19 cellular contexts compared by ENCODE assay signal in the genomic region with DNA sequence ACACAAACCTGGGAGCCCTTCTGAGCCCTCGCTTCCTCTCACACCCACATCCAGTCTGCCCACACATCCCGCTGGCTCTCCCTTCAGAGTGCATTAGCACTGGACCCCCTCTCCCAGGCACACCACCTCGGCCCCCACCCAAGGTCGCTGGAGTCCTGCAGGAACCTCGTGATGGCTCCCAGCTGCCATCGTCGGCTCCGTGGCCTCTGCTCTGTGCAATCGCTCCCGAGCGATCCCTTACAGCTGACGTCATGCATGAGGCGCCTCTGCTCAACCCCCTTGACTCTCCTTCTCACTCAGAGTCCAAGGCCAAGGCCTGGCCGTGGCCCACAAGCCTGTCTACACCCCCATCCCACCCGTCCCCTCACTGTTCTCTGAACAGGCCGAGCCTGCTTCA.
A peak's percentile ranks its signal among the peaks of the same experiment; 100 is the strongest.
DNase-seq lines count a peak whose midpoint lies in the region; ATAC-seq, FAIRE-seq and TF ChIP-seq lines count a peak whose summit lies in the region.
"Had no signal": no experiment of that assay in that cellular context is flagged by ENCODE, and none has a peak within 500 bp of the region (broad histone marks: within the 10 kb centered on the region; RNA-seq: fewer than 3 reads in every experiment).

No MANE protein-coding gene starts in this region.

- no peak overlapping the region for H3K4me3 ChIP-seq in right atrium auricular region
- no peak overlapping the region for H3K4me3 ChIP-seq in IMR-90 (ENCODE audit: insufficient read depth, low read depth, low read length)
- H3K4me3 ChIP-seq in kidney (ENCODE audit: low read length in 2 of 2) = no peak overlapping the region
- H3K4me3 ChIP-seq: GM23338, HAP-1 had no signal

- CTCF ChIA-PET in IMR-90 (lab: Yijun Ruan, JAX) = no interaction called here

- H3K27ac ChIP-seq in right atrium auricular region = no peak overlapping the region
- no peak overlapping the region for H3K27ac ChIP-seq in IMR-90 (ENCODE audit: insufficient read depth, low read length)
- no peak overlapping the region for H3K27ac ChIP-seq in kidney (ENCODE audit: low read depth in 2 of 2, low read length in 2 of 2)
- H3K27ac ChIP-seq: HL-60 had no signal

- ATAC-seq in Right ventricle myocardium superior (ENCODE audit: poor library complexity) (peak; percentile 46), IMR-90 (ENCODE audit: low read depth) (no peak), GM19395 (IDR thresholded peaks at IDR 0.05; ENCODE audit: unreplicated experiment) (no peak)

- WGBS in IMR-90 (ENCODE audit: extremely low coverage in 2 of 2, insufficient read length in 1 of 2), 2 experiments = 13% methylated on average over 13 of the region's 16 CpGs; no CpG with 5 or more reads in 1 of the 2 experiments

- no peak overlapping the region for H2BK15ac ChIP-seq in IMR-90 (ENCODE audit: low read depth, low read length)

- no peak overlapping the region for H3K4ac ChIP-seq in IMR-90 (ENCODE audit: low read depth, low read length)

- no peak overlapping the region for H4K91ac ChIP-seq in IMR-90 (ENCODE audit: insufficient read depth, low read depth, low read length)

- H3K4me1 ChIP-seq in right atrium auricular region (no peaks in the 10 kb centered on the region), IMR-90 (ENCODE audit: control insufficient read depth, insufficient read depth, low read length) (no peaks in the 10 kb centered on the region), kidney (ENCODE audit: control insufficient read depth in 1 of 2, insufficient read depth in 1 of 2, low read depth in 1 of 2, low read length in 2 of 2) (no peaks in the 10 kb centered on the region)
- H3K4me1 ChIP-seq: HAP-1 had no signal

- TF ChIP-seq RAD21 in IMR-90 (IDR thresholded peaks at IDR 0.05; ENCODE audit: low read length) = no peak

- H3K18ac ChIP-seq in IMR-90 (ENCODE audit: low read depth, low read length) = no peak overlapping the region

- no peak overlapping the region for H4K8ac ChIP-seq in IMR-90 (ENCODE audit: low read depth in 2 of 2, low read length in 2 of 2)

- H2BK120ac ChIP-seq in IMR-90 (ENCODE audit: low read depth, low read length) = no peak overlapping the region

- peak overlapping the region; percentile 11 for H2AFZ ChIP-seq in IMR-90 (replicated peaks; ENCODE audit: low read length, poor library complexity)
- H2AFZ ChIP-seq: GM23338 had no signal

- H3K56ac ChIP-seq in IMR-90 (ENCODE audit: extremely low read depth, insufficient read depth, low read length) = no peak overlapping the region

- no TSS peak for BruUV-seq in IMR-90 (replicated peaks; lab: Mats Ljungman, UMichigan)

- dilution Hi-C loops in IMR-90 (cut with HindIII; ENCODE audit: low sequenced_read_pairs, unreplicated experiment) = no loop called here

- H3K36me3 ChIP-seq in right atrium auricular region = no peaks in the 10 kb centered on the region
- H3K36me3 ChIP-seq in IMR-90 (ENCODE audit: control insufficient read depth, insufficient read depth, low read length) = no peaks in the 10 kb centered on the region
- no peaks in the 10 kb centered on the region for H3K36me3 ChIP-seq in kidney (ENCODE audit: control insufficient read depth in 1 of 2, insufficient read depth in 2 of 2, low read length in 2 of 2)
- H3K36me3 ChIP-seq: HAP-1 had no signal

- H3K4me2 ChIP-seq in IMR-90 (ENCODE audit: low read depth, low read length) = no peak overlapping the region
- H3K4me2 ChIP-seq: GM23338 had no signal

- no peak overlapping the region for H3K23ac ChIP-seq in IMR-90 (ENCODE audit: low read depth, low read length)

- POLR2A ChIA-PET in IMR-90 (lab: Charles Lee; ENCODE audit: unreplicated experiment) = no interaction called here

- H2AK5ac ChIP-seq in IMR-90 (ENCODE audit: low read depth, low read length) = no peak overlapping the region

- H3K27me3 ChIP-seq in right atrium auricular region = no peaks in the 10 kb centered on the region
- no peaks in the 10 kb centered on the region; the same call in 1 of the 2 replicates for H3K27me3 ChIP-seq in IMR-90 (ENCODE audit: control insufficient read depth, insufficient read depth, low read length)

- TF ChIP-seq POLR2A in IMR-90 (IDR thresholded peaks at IDR 0.05; ENCODE audit: low read depth, low read length) = no peak

- H2AK9ac ChIP-seq in IMR-90 (replicated peaks; ENCODE audit: low read depth, low read length, poor library complexity) = no peak overlapping the region

- intact Hi-C loops in Right ventricle myocardium superior (cut with DNase I) (no loop called here), IMR-90 (cut with micrococcal nuclease) (no loop called here), kidney (cut with DNase I) (loop anchor here (10.0 kb wide), 1 partner anchor 57 kb away; no protein-coding TSS in a partner anchor)

- in situ Hi-C loops in IMR-90 (cut with MboI; ENCODE audit: low sequenced_read_pairs) = no loop called here

- no peak overlapping the region for H2BK5ac ChIP-seq in IMR-90 (ENCODE audit: low read depth, low read length, poor library complexity, severe bottlenecking)

- no peaks in the 10 kb centered on the region for H3K9me1 ChIP-seq in IMR-90 (ENCODE audit: insufficient read depth, low read length)

- H2BK20ac ChIP-seq in IMR-90 (ENCODE audit: low read depth, low read length) = no peak overlapping the region

- no peaks in the 10 kb centered on the region for H3K79me1 ChIP-seq in IMR-90 (ENCODE audit: low read depth in 1 of 2, low read length in 2 of 2)

- DNase-seq in Right ventricle myocardium superior (no peak), right atrium auricular region (ENCODE audit: low spot score) (no peak), IMR-90 (no peak), kidney (peak; percentile 72), retina (peak; percentile 45), T-helper 1 cell (no peak)
- DNase-seq: DMS153, Karpas-422, NCI-H1092, NCI-H1417 treated with DMSO at 0.1 percent for 48 hours, NCI-H1694 treated with DMSO at 0.1 percent for 48 hours, NCI-H2081, NCI-H2227 treated with DMSO at 0.1 percent for 48 hours, RPMI8226, SHP77 treated with DMSO at 0.1 percent for 48 hours had no signal

- no peak overlapping the region for H3K14ac ChIP-seq in IMR-90 (replicated peaks; ENCODE audit: low read depth, low read length)

- no peak for FAIRE-seq in kidney (lab: Jason Lieb, UNC)

- no peak overlapping the region for H4K5ac ChIP-seq in IMR-90 (ENCODE audit: low read depth, low read length)

- H3K9me3 ChIP-seq in right atrium auricular region = no peaks in the 10 kb centered on the region
- no peaks in the 10 kb centered on the region; the same call in 1 of the 2 replicates for H3K9me3 ChIP-seq in IMR-90 (ENCODE audit: control insufficient read depth, insufficient read depth, low read length)
- H3K9me3 ChIP-seq in kidney (ENCODE audit: control insufficient read depth in 1 of 2, low read length in 2 of 2) = no peaks in the 10 kb centered on the region
- H3K9me3 ChIP-seq: HAP-1 had no signal

- no peaks in the 10 kb centered on the region for H4K20me1 ChIP-seq in IMR-90 (ENCODE audit: insufficient read depth, low read length)

- TF ChIP-seq CTCF in right atrium auricular region (IDR thresholded peaks at IDR 0.05) (no peak), IMR-90 (conservative IDR thresholded peaks at IDR 0.05; ENCODE audit: low read depth, low read length) (no peak), kidney (IDR thresholded peaks at IDR 0.05; ENCODE audit: borderline replicate concordance, extremely low read depth, insufficient read depth) (no peak)

- H3K9ac ChIP-seq in IMR-90 (ENCODE audit: low read depth, low read length) (no peak overlapping the region), kidney (ENCODE audit: low read length in 2 of 2) (no peak overlapping the region)

TF ChIP-seq in IMR-90, 13 proteins besides CTCF, POLR2A, EP300 and RAD21:
- no peak for TF ChIP-seq CHD1 (IDR thresholded peaks at IDR 0.05; ENCODE audit: low read depth, low read length)
- no peak for TF ChIP-seq FOS (IDR thresholded peaks at IDR 0.05; ENCODE audit: low read depth, low read length)

Comparison
In these comparisons a context has a peak if more than half of its experiments do, and no peak if none do; other contexts are left out.
1. DNase-seq: peak in kidney (single experiment) and retina (single experiment); none in Right ventricle myocardium superior (single experiment), right atrium auricular region (single experiment), IMR-90 (single experiment) and T-helper 1 cell (0 of 5).